In genomic region chr5:39384271-39384670, GRCh38 we compare ENCODE assay signal across 31 cellular contexts. TPM values are rescaled to one million over a fixed set of nuclear protein-coding genes. Genes with fewer than 3 reads are reported as not detected.
"Had no signal": no experiment of that assay in that cellular context is flagged by ENCODE, and none has a peak within 500 bp of the region (broad histone marks: within the 10 kb centered on the region; RNA-seq: fewer than 3 reads in every experiment).

No MANE protein-coding gene starts in this region.

- H3K4me3 Mint-ChIP-seq: nephron; neural progenitor cell; stimulated activated effector memory CD8-positive, alpha-beta T cell treated with anti-CD3 and anti-CD28 coated beads, Interleukin-12 subunit alpha, Interleukin-12 subunit beta, amount 100 ng/mL, for 72 hours; stimulated activated naive B cell treated with anti-CD40 and anti-IgM and Interleukin-4, amounts not matched to agents 10 μg/mL and 1 μg/mL and 100 μg/mL, for 72 hours; stimulated activated naive CD8-positive, alpha-beta T cell treated with anti-CD3 and anti-CD28 coated beads, Interleukin-15, Interleukin-2, amounts not matched to agents 100 ng/mL and 50 ng/mL, for 24 hours had no signal

- H3K27me3 Mint-ChIP-seq: progenitor cell of endocrine pancreas; stimulated activated naive CD8-positive, alpha-beta T cell treated with anti-CD3 and anti-CD28 coated beads, Interleukin-15, Interleukin-2, amounts not matched to agents 100 ng/mL and 50 ng/mL, for 24 hours had no signal

- H2AFZ ChIP-seq: neural progenitor cell, parathyroid adenoma had no signal

- H3K9me3 ChIP-seq: ovary, psoas muscle, right lobe of liver, sigmoid colon, stomach, thoracic aorta, thyroid gland, tibial nerve, upper lobe of left lung, vagina had no signal

- FAIRE-seq: small intestine, urothelium cell line had no signal

- H3K36me3 Mint-ChIP-seq: stimulated activated effector memory CD8-positive, alpha-beta T cell treated with anti-CD3 and anti-CD28 coated beads, Interleukin-12 subunit alpha, Interleukin-12 subunit beta, amount 100 ng/mL, for 72 hours; stimulated activated naive B cell treated with anti-CD40 and anti-IgM and Interleukin-4, amounts not matched to agents 10 μg/mL and 1 μg/mL and 100 μg/mL, for 72 hours had no signal

- DNase-seq: occipital lobe; ovary; posterior cingulate gyrus; psoas muscle; right cardiac atrium; right lobe of liver; sigmoid colon; small intestine; stimulated activated CD4-positive, alpha-beta T cell treated with anti-CD3 and anti-CD28 coated beads, Interleukin-15, amount 100 ng/mL, for 24 hours; stimulated activated CD4-positive, alpha-beta T cell treated with anti-CD3 and anti-CD28 coated beads, Interleukin-2, amount 100 ng/mL, for 24 hours; stimulated activated CD4-positive, alpha-beta T cell treated with anti-CD3 and anti-CD28 coated beads, Interleukin-2, amount 100 ng/mL, for 48 hours; stimulated activated CD4-positive, alpha-beta T cell treated with anti-CD3 and anti-CD28 coated beads, Interleukin-4, amount 100 ng/mL, for 24 hours; stimulated activated naive B cell treated with anti-CD40 and anti-IgM and Interleukin-4, amounts not matched to agents 10 μg/mL and 1 μg/mL and 100 μg/mL, for 72 hours; stimulated activated naive CD4-positive, alpha-beta T cell treated with Interleukin-2 at 50 U/mL for 16 hours; stomach; thyroid gland; trophoblast cell; upper lobe of left lung had no signal

- H3K27ac Mint-ChIP-seq: nephron; neural progenitor cell; progenitor cell of endocrine pancreas; stimulated activated effector memory CD8-positive, alpha-beta T cell treated with anti-CD3 and anti-CD28 coated beads, Interleukin-12 subunit alpha, Interleukin-12 subunit beta, amount 100 ng/mL, for 72 hours; stimulated activated naive B cell treated with anti-CD40 and anti-IgM and Interleukin-4, amounts not matched to agents 10 μg/mL and 1 μg/mL and 100 μg/mL, for 72 hours; stimulated activated naive CD8-positive, alpha-beta T cell treated with anti-CD3 and anti-CD28 coated beads, Interleukin-15, Interleukin-2, amounts not matched to agents 100 ng/mL and 50 ng/mL, for 24 hours had no signal

- H3K4me2 ChIP-seq: neural progenitor cell had no signal

- H3K27me3 ChIP-seq: neural progenitor cell, ovary, right lobe of liver, sigmoid colon, stomach, thyroid gland, tibial nerve, upper lobe of left lung, vagina had no signal

- H3K4me1 ChIP-seq: neural progenitor cell, parathyroid adenoma, psoas muscle, right lobe of liver, sigmoid colon, stomach, thyroid gland, tibial nerve, vagina had no signal

- H3K4me1 Mint-ChIP-seq: neural progenitor cell; stimulated activated effector memory CD8-positive, alpha-beta T cell treated with anti-CD3 and anti-CD28 coated beads, Interleukin-12 subunit alpha, Interleukin-12 subunit beta, amount 100 ng/mL, for 72 hours; stimulated activated naive B cell treated with anti-CD40 and anti-IgM and Interleukin-4, amounts not matched to agents 10 μg/mL and 1 μg/mL and 100 μg/mL, for 72 hours had no signal

- ATAC-seq: psoas muscle; right cardiac atrium; right lobe of liver; stimulated activated effector memory CD8-positive, alpha-beta T cell treated with anti-CD3 and anti-CD28 coated beads, Interleukin-12 subunit alpha, Interleukin-12 subunit beta, amount 100 ng/mL, for 72 hours; stimulated activated naive B cell treated with anti-CD40 and anti-IgM and Interleukin-4, amounts not matched to agents 10 μg/mL and 1 μg/mL and 100 μg/mL, for 72 hours had no signal

- H3K79me2 ChIP-seq: parathyroid adenoma had no signal

- H3K27ac ChIP-seq: neural progenitor cell, ovary, parathyroid adenoma, psoas muscle, right lobe of liver, sigmoid colon, stomach, thoracic aorta, thyroid gland, tibial nerve, upper lobe of left lung, vagina had no signal

- H3K9ac ChIP-seq: neural progenitor cell, parathyroid adenoma had no signal

- H3K9me3 Mint-ChIP-seq: nephron; neural progenitor cell; stimulated activated effector memory CD8-positive, alpha-beta T cell treated with anti-CD3 and anti-CD28 coated beads, Interleukin-12 subunit alpha, Interleukin-12 subunit beta, amount 100 ng/mL, for 72 hours; stimulated activated naive B cell treated with anti-CD40 and anti-IgM and Interleukin-4, amounts not matched to agents 10 μg/mL and 1 μg/mL and 100 μg/mL, for 72 hours; stimulated activated naive CD8-positive, alpha-beta T cell treated with anti-CD3 and anti-CD28 coated beads, Interleukin-15, Interleukin-2, amounts not matched to agents 100 ng/mL and 50 ng/mL, for 24 hours had no signal

- H3K4me3 ChIP-seq: neural progenitor cell, ovary, psoas muscle, right lobe of liver, sigmoid colon, stomach, thoracic aorta, thyroid gland, tibial nerve, upper lobe of left lung, vagina had no signal

- H3K36me3 ChIP-seq: neural progenitor cell, ovary, right lobe of liver had no signal

RNA-seq across cellular contexts. Expression of gene C9, which starts 20.0 kb away (rescaled TPM):
- total RNA-seq: occipital lobe, progenitor cell of endocrine pancreas, sigmoid colon, stomach, temporal lobe, thoracic aorta, thyroid gland, tibial nerve, ureter, vagina had no signal
- polyA plus RNA-seq: neural cell, ovary, psoas muscle, right cardiac atrium, small intestine, stomach had no signal
